In the genomic region with DNA sequence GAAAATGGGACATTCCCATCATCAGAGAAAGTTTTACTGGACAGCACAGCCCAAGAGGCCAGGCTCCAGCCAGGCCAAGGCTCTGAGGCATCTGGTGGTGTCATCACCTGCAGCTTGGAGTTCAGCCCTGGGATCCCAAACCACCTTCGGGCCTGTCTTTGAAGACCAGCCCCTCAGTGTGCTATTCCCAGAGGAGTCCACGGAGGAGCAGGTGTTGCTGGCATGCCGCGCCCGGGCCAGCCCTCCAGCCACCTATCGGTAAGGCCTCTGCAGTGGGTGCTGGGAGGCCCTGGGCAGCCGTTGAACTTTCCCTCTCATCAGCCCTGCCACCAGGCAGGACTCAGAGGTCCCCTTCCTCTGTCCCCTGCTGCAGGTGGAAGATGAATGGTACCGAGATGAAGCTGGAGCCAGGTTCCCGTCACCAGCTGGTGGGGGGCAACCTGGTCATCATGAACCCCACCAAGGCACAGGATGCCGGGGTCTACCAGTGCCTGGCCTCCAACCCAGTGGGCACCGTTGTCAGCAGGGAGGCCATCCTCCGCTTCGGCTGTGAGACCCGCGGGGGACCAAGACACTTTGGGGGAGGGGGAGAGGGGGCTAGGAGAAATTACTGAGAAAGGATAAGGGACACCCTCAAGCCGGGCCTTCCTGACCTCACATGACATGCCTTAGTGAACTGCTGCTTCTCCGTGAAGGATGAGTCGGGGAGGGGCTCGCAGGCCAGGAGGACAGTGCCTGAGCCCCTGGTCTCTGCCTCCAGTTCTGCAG, we compare ENCODE assay signal across 18 cellular contexts. TPM values are rescaled to one million over a fixed set of nuclear protein-coding genes. Genes with fewer than 3 reads are reported as not detected.
DNase-seq lines count a peak whose midpoint lies in the region; ATAC-seq and TF ChIP-seq lines count a peak whose summit lies in the region.
"Had no signal": no experiment of that assay in that cellular context is flagged by ENCODE, and none has a peak within 500 bp of the region (broad histone marks: within the 10 kb centered on the region; RNA-seq: fewer than 3 reads in every experiment).

No MANE protein-coding gene starts in this region.

- H3K4me1 ChIP-seq in trophoblast cell (ENCODE audit: control insufficient read depth in 1 of 2, insufficient read depth in 2 of 2, low read length in 2 of 2) = no peaks in the 10 kb centered on the region
- H3K4me1 ChIP-seq: A549 had no signal

- no peak overlapping the region for H3K27ac Mint-ChIP-seq in chondrocyte (ENCODE audit: unreplicated experiment)
- H3K27ac Mint-ChIP-seq: H9 had no signal

- H4K12ac ChIP-seq in trophoblast cell (ENCODE audit: low read depth, low read length) = no peak overlapping the region

- H3K14ac ChIP-seq in trophoblast cell (ENCODE audit: low read length) = no peak overlapping the region

- no peak overlapping the region for H2BK120ac ChIP-seq in trophoblast cell (ENCODE audit: insufficient read depth, low read length, poor library complexity)

- ATAC-seq in GM19351 (IDR thresholded peaks at IDR 0.05; ENCODE audit: unreplicated experiment) = no peak
- ATAC-seq: A549, HCT116 had no signal

- H3K4me1 Mint-ChIP-seq in chondrocyte (ENCODE audit: low read depth) = no peaks in the 10 kb centered on the region
- H3K4me1 Mint-ChIP-seq: CD4-positive, alpha-beta memory T cell had no signal

- H3K27me3 ChIP-seq in layer of hippocampus (ENCODE audit: control insufficient read depth, insufficient read depth, low read length) (no peaks in the 10 kb centered on the region), trophoblast cell (ENCODE audit: insufficient read depth, low read length) (no peaks in the 10 kb centered on the region)

- no peak overlapping the region for H3K9ac ChIP-seq in trophoblast cell (ENCODE audit: low read length)
- H3K9ac ChIP-seq: GM23248 had no signal

- no peaks in the 10 kb centered on the region for H3K79me1 ChIP-seq in trophoblast cell (ENCODE audit: low read length)

- WGBS in trophoblast cell (ENCODE audit: extremely low coverage, insufficient coverage, insufficient read length) = no CpG with 5 or more reads among the region's 19 CpGs

- no peak overlapping the region for H4K91ac ChIP-seq in trophoblast cell (ENCODE audit: low read depth, low read length)

- H3K36me3 Mint-ChIP-seq in chondrocyte (ENCODE audit: low read depth) = no peaks in the 10 kb centered on the region
- H3K36me3 Mint-ChIP-seq: CD4-positive, alpha-beta memory T cell had no signal

- H3K27ac ChIP-seq in layer of hippocampus (ENCODE audit: low read depth, low read length) (peak overlapping the region; percentile 42), trophoblast cell (ENCODE audit: low read depth, low read length) (no peak overlapping the region), substantia nigra (ENCODE audit: low read depth, low read length, poor library complexity, severe bottlenecking) (peak overlapping the region; percentile 39)
- H3K27ac ChIP-seq: A549, GM23248 had no signal

- H3K4me3 Mint-ChIP-seq in chondrocyte (ENCODE audit: unreplicated experiment) = no peak overlapping the region
- H3K4me3 Mint-ChIP-seq: CD4-positive, alpha-beta memory T cell; H9 had no signal

- peaks cover 30% of the 10 kb centered on the region for H3K27me3 Mint-ChIP-seq in chondrocyte (ENCODE audit: low read depth)

- in situ Hi-C loops in ACHN (cut with HindIII; ENCODE audit: low pct_ligation_motif_present, low pct_unique_long_range_greater_than_20kb, low sequenced_read_pairs) = no loop called here

- H2BK5ac ChIP-seq in trophoblast cell (ENCODE audit: low read depth, low read length, poor library complexity) = no peak overlapping the region

- no peak overlapping the region for H3K4me2 ChIP-seq in trophoblast cell (ENCODE audit: low read length)
- H3K4me2 ChIP-seq: A549 had no signal

- H3K18ac ChIP-seq in trophoblast cell (ENCODE audit: low read length) = no peak overlapping the region

- no peak overlapping the region for H2AK5ac ChIP-seq in trophoblast cell (ENCODE audit: low read length)

- no peak overlapping the region for H3K4ac ChIP-seq in trophoblast cell (ENCODE audit: low read depth, low read length)

- no peak overlapping the region for H2BK12ac ChIP-seq in trophoblast cell (ENCODE audit: low read length)

- H3K36me3 ChIP-seq in trophoblast cell (ENCODE audit: control insufficient read depth in 1 of 2, insufficient read depth in 2 of 2, low read length in 2 of 2) = no peaks in the 10 kb centered on the region

- H3K9me3 ChIP-seq in trophoblast cell (ENCODE audit: insufficient read depth, low read depth, low read length) = no peaks in the 10 kb centered on the region
- H3K9me3 ChIP-seq: A549 had no signal

- H3K79me2 ChIP-seq in trophoblast cell (ENCODE audit: control insufficient read depth, insufficient read depth, low read length, poor library complexity) = no peaks in the 10 kb centered on the region

- peak overlapping the region; percentile 13 for H3K4me3 ChIP-seq in trophoblast cell (ENCODE audit: low read depth, low read length)
- H3K4me3 ChIP-seq: A549, GM23248 had no signal

- H2AFZ ChIP-seq in trophoblast cell (ENCODE audit: insufficient read depth, low read length, poor library complexity) = no peak overlapping the region
- H2AFZ ChIP-seq: GM23248 had no signal

- no peak overlapping the region for H4K8ac ChIP-seq in trophoblast cell (ENCODE audit: low read depth, low read length)

- H3K9me3 Mint-ChIP-seq in chondrocyte (ENCODE audit: low read depth) = no peaks in the 10 kb centered on the region
- H3K9me3 Mint-ChIP-seq: CD4-positive, alpha-beta memory T cell; H9 had no signal

- DNase-seq in chondrocyte (ENCODE audit: low spot score) (peak; percentile 80), trophoblast cell (no peak), substantia nigra (lab: John Stamatoyannopoulos, UW) (no peak), ACHN (no peak)
- no peak for DNase-seq in activated T-cell treated with anti-CD3 and anti-CD28 coated beads, Interleukin-2, amount 50 U/mL, for 48 hours
- DNase-seq: 8988T; C1 segment of cervical spinal cord; CD4-positive, alpha-beta memory T cell; COR-L47; DMS153; DND-41; GM23248; H9 had no signal

- H3K23ac ChIP-seq in trophoblast cell (ENCODE audit: low read length) = no peak overlapping the region

- TF ChIP-seq CTCF in chondrocyte (IDR thresholded peaks at IDR 0.05) = no peak

RNA-seq across cellular contexts. Expression of a gene that starts 15.0 kb away (rescaled TPM):
- total RNA-seq in chondrocyte = not detected in 3 replicates
- not detected in 2 replicates for polyA plus RNA-seq in trophoblast cell (2013)
- total RNA-seq: CD4-positive, alpha-beta memory T cell; GM23248 had no signal
- polyA plus RNA-seq: A549; BJ; CD4-positive, alpha-beta memory T cell; GM23248 had no signal

RNA-seq across cellular contexts. Expression of a gene that starts 26.3 kb away (rescaled TPM):
- total RNA-seq in chondrocyte = 2.5 to 3.8 TPM (median 3.7 TPM) in 3 replicates
- polyA plus RNA-seq in trophoblast cell (2013) = 1.3 and 1.5 TPM in 2 replicates
